In the genomic region with DNA sequence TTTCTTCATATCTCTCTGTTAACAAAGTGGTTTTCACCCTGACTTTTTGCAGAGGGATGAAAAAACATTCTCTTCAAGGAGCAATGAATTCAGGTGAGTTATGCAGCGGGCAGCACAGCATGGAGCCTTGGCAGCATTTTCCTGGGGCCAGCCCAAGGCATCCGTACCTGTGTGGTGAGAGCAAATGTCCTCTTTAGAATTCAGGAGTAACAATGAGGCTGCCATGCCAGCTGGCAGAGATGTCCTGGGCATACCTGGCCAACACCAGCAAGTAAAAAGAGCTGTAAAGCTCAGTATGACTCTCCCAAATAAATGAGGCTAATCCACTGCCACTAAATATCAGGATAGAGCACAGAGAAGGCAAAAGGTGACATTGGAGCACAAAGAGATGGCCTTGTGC, we compare ENCODE assay signal across 19 cellular contexts.
"Had no signal": no experiment of that assay in that cellular context is flagged by ENCODE, and none has a peak within 500 bp of the region (broad histone marks: within the 10 kb centered on the region; RNA-seq: fewer than 3 reads in every experiment).

No MANE protein-coding gene starts in this region.

- H3K9me3 ChIP-seq: SJSA1 had no signal

- H3K27ac ChIP-seq: SJSA1, SK-N-MC had no signal

- DNase-seq: KBM-7, NCI-H1092, NCI-H1105 treated with DMSO at 0.1 percent for 48 hours, NCI-H1417 treated with DMSO at 0.1 percent for 48 hours, NCI-H146, NCI-H187, NCI-H2029, NCI-H2081 treated with DMSO at 0.1 percent for 48 hours, NCI-H2171, NCI-H226, NCI-H446, NCI-H510A, NCI-H526, NCI-H82, Right ventricle myocardium superior, RPMI8226, SIG-M5 had no signal

- H3K4me3 ChIP-seq: SJSA1, SK-N-MC had no signal

- H3K36me3 ChIP-seq: SJSA1 had no signal

- H3K4me1 ChIP-seq: SJSA1 had no signal
